Comparison of ENCODE assay signal across 17 cellular contexts in the genomic region with DNA sequence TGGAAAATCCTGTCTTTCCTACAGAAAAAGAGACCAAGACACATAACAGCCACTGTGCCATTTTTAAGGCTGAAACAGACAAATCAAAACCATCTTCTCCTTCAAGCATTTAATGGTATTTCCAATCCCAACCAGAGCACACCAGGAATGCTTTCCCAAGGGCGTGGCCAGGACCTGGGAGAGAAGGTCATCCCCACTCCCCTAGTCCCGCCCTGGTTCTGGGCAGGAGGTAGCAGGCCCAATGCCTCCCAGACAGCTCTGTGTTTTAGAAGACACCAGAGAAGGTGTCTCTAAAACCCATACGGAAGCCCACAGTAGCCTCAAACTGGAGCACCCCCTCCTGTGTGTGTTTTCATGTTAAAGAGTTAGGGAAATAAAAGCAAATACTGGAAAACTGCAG.
A peak's percentile ranks its signal among the peaks of the same experiment; 100 is the strongest.
DNase-seq lines count a peak whose midpoint lies in the region; ATAC-seq, FAIRE-seq and TF ChIP-seq lines count a peak whose summit lies in the region.
"Had no signal": no experiment of that assay in that cellular context is flagged by ENCODE, and none has a peak within 500 bp of the region (broad histone marks: within the 10 kb centered on the region; RNA-seq: fewer than 3 reads in every experiment).

No MANE protein-coding gene starts in this region.

- peaks cover 18% of the 10 kb centered on the region for H3K79me1 ChIP-seq in mesenchymal stem cell (replicated peaks; ENCODE audit: low read length, poor library complexity, severe bottlenecking)

- H3K4me1 ChIP-seq in RWPE2 (ENCODE audit: insufficient read depth, poor library complexity, severe bottlenecking) = peaks cover 9% of the 10 kb centered on the region
- peaks cover 8% of the 10 kb centered on the region for H3K4me1 ChIP-seq in mesenchymal stem cell (ENCODE audit: control insufficient read depth, insufficient read depth, low read depth, low read length)
- H3K4me1 ChIP-seq in gastrocnemius medialis = peaks cover 27 to 32% of the 10 kb centered on the region in 2 donors

- in situ Hi-C loops in gastrocnemius medialis (cut with MboI; ENCODE audit: low sequenced_read_pairs in 4 of 4) = loop anchor here (10.0 to 25.0 kb wide), 4 partner anchors 221 to 361 kb away; no protein-coding TSS in a partner anchor

- no peak overlapping the region for H3K14ac ChIP-seq in mesenchymal stem cell (ENCODE audit: low read length in 2 of 2)

- H2AK5ac ChIP-seq in mesenchymal stem cell (ENCODE audit: low read length, severe bottlenecking) = peak overlapping the region; percentile 22

- no peak for TF ChIP-seq POLR2A in gastrocnemius medialis (IDR thresholded peaks at IDR 0.05)

- H2AFZ ChIP-seq in mesenchymal stem cell (ENCODE audit: low read depth, low read length) = no peak overlapping the region

- H2BK120ac ChIP-seq in mesenchymal stem cell (ENCODE audit: low read depth, low read length) = no peak overlapping the region

- no peak overlapping the region for H3K4ac ChIP-seq in mesenchymal stem cell (ENCODE audit: low read depth in 1 of 2, low read length in 2 of 2)

- H3K9me3 ChIP-seq in RWPE2 (ENCODE audit: severe bottlenecking) = no peaks in the 10 kb centered on the region
- H3K9me3 ChIP-seq in mesenchymal stem cell (ENCODE audit: control insufficient read depth, low read length) = no peaks in the 10 kb centered on the region
- no peaks in the 10 kb centered on the region for H3K9me3 ChIP-seq in gastrocnemius medialis

- H3K27me3 ChIP-seq in RWPE2 (ENCODE audit: insufficient read depth, poor library complexity, severe bottlenecking) (no peaks in the 10 kb centered on the region), mesenchymal stem cell (ENCODE audit: control insufficient read depth in 1 of 2, insufficient read depth in 1 of 2, low read length in 2 of 2) (no peaks in the 10 kb centered on the region), gastrocnemius medialis (no peaks in the 10 kb centered on the region)

- H3K4me2 ChIP-seq in mesenchymal stem cell (ENCODE audit: low read length, poor library complexity, severe bottlenecking) = no peak overlapping the region

- H3K9ac ChIP-seq in mesenchymal stem cell (ENCODE audit: low read length) = no peak overlapping the region

- no peak overlapping the region for H2BK5ac ChIP-seq in mesenchymal stem cell (ENCODE audit: low read depth, low read length, poor library complexity, severe bottlenecking)

- no peak overlapping the region for H4K8ac ChIP-seq in mesenchymal stem cell (ENCODE audit: low read length)

- H3K23ac ChIP-seq in mesenchymal stem cell (ENCODE audit: low read length in 2 of 2) = no peak overlapping the region

- H2BK12ac ChIP-seq in mesenchymal stem cell (ENCODE audit: low read length in 2 of 2) = peak overlapping the region in 1 of 2 experiments; percentile 32

- intact Hi-C loops in gastrocnemius medialis (cut with DNase I; ENCODE audit: low total_unique reads) = loop anchor here (2.0 to 5.0 kb wide), 5 partner anchors 44 to 215 kb away; partner anchors contain the start of gene ZFHX3

- WGBS in mesenchymal stem cell = 91% methylated on average over 2 of the region's 3 CpGs

- H3K36me3 ChIP-seq in RWPE2 (ENCODE audit: low read depth) (peaks cover 9% of the 10 kb centered on the region; the same call in 1 of the 2 replicates), mesenchymal stem cell (ENCODE audit: control insufficient read depth in 1 of 2, insufficient read depth in 2 of 2, low read depth in 1 of 2, low read length in 2 of 2) (peaks cover 3 to 7% of the 10 kb centered on the region in 2 experiments), gastrocnemius medialis (no peaks in the 10 kb centered on the region)

- H3K27ac ChIP-seq in RWPE2 (ENCODE audit: poor library complexity, severe bottlenecking) = peak overlapping the region; percentile 36
- H3K27ac ChIP-seq in mesenchymal stem cell (ENCODE audit: low read length, poor library complexity, severe bottlenecking) = no peak overlapping the region
- peak overlapping the region; percentile 63 to 73 (median 70) for H3K27ac ChIP-seq in gastrocnemius medialis
- H3K27ac ChIP-seq: HL-60 had no signal

- TF ChIP-seq CTCF in RWPE2 (IDR thresholded peaks at IDR 0.05; ENCODE audit: poor library complexity, severe bottlenecking) (no peak), gastrocnemius medialis (IDR thresholded peaks at IDR 0.05 in 4 of 5, conservative IDR thresholded peaks at IDR 0.05 in 1 of 5) (no peak)

- peak overlapping the region in 1 of 2 experiments; percentile 16 for H3K18ac ChIP-seq in mesenchymal stem cell (ENCODE audit: low read depth in 1 of 2, low read length in 2 of 2)

- H3K4me3 ChIP-seq in RWPE2 (ENCODE audit: severe bottlenecking) (no peak overlapping the region), mesenchymal stem cell (ENCODE audit: insufficient read depth in 1 of 2, low read depth in 1 of 2, low read length in 2 of 2) (no peak overlapping the region), gastrocnemius medialis (no peak overlapping the region)

- DNase-seq in EH (ENCODE audit: low read depth) = peak; percentile 25
- no peak for DNase-seq in RWPE2 (ENCODE audit: low spot score)
- DNase-seq in mesenchymal stem cell = no peak
- DNase-seq in gastrocnemius medialis = no peak
- DNase-seq in GM19239 (ENCODE audit: insufficient read length, low spot score) = no peak
- DNase-seq in stimulated activated CD4-positive, alpha-beta T cell treated with anti-CD3 and anti-CD28 coated beads, Interleukin-2, amount 100 ng/mL, for 48 hours = no peak
- DNase-seq: DMS 273 treated with DMSO at 0.1 percent for 48 hours, GF-D8, NCI-H1417 treated with DMSO at 0.1 percent for 48 hours, NCI-H2029, NCI-H2171, NCI-H774 had no signal

- no peak overlapping the region for H2BK15ac ChIP-seq in mesenchymal stem cell (ENCODE audit: low read depth, poor library complexity, severe bottlenecking)

- FAIRE-seq in GM19239 (lab: Jason Lieb, UNC) = no peak
- FAIRE-seq: GM12891, GM18507 had no signal

- ATAC-seq in RWPE2 (ENCODE audit: low read depth) (peak; percentile 65), gastrocnemius medialis (no peak), GM18517 (IDR thresholded peaks at IDR 0.05; ENCODE audit: unreplicated experiment) (no peak), HG03139 (IDR thresholded peaks at IDR 0.05; ENCODE audit: unreplicated experiment) (no peak)

- no peak overlapping the region for H4K91ac ChIP-seq in mesenchymal stem cell (ENCODE audit: low read length)
